ENCODE assay signal across 23 cellular contexts in genomic region chr17:66525338-66525737, GRCh38.
DNase-seq lines count a peak whose midpoint lies in the region; ATAC-seq and FAIRE-seq lines count a peak whose summit lies in the region.
"Had no signal": no experiment of that assay in that cellular context is flagged by ENCODE, and none has a peak within 500 bp of the region (broad histone marks: within the 10 kb centered on the region; RNA-seq: fewer than 3 reads in every experiment).

No MANE protein-coding gene starts in this region.

- H3K4me3 Mint-ChIP-seq in stimulated activated naive CD8-positive, alpha-beta T cell treated with anti-CD3 and anti-CD28 coated beads, Interleukin-15, Interleukin-2, amounts not matched to agents 100 ng/mL and 50 ng/mL, for 24 hours, result peak overlapping the region; percentile 33
- H3K4me3 Mint-ChIP-seq in stimulated activated naive CD8-positive, alpha-beta T cell treated with anti-CD3 and anti-CD28 coated beads, Interleukin-15, amount 100 ng/mL, for 72 hours, result peak overlapping the region in 1 of 2 donors; percentile 36
- no peak overlapping the region for H3K4me3 Mint-ChIP-seq in activated naive CD8-positive, alpha-beta T cell treated with anti-CD3 and anti-CD28 coated beads for 36 hours
- H3K4me3 Mint-ChIP-seq: activated naive CD8-positive, alpha-beta T cell treated with anti-CD3 and anti-CD28 coated beads, Interleukin-2, amount 10 ng/mL, durations not matched to agents 7 days and 5 days; central memory CD8-positive, alpha-beta T cell; natural killer cell had no signal

- no peak for FAIRE-seq in frontal cortex (lab: Jason Lieb, UNC)
- FAIRE-seq: astrocyte, endothelial cell of umbilical vein, kidney, RCC 7860 had no signal

- no peak for DNase-seq in stimulated activated naive CD8-positive, alpha-beta T cell treated with anti-CD3 and anti-CD28 coated beads, Interleukin-15, amount 100 ng/mL, for 72 hours
- DNase-seq in activated naive CD8-positive, alpha-beta T cell treated with anti-CD3 and anti-CD28 coated beads for 36 hours, result no peak
- DNase-seq in left cardiac atrium, result no peak
- DNase-seq in SKM-1 (lab: John Stamatoyannopoulos, UW; ENCODE audit: unreplicated experiment), result no peak
- no peak for DNase-seq in frontal cortex (ENCODE audit: low spot score in 2 of 2)
- DNase-seq: activated CD4-positive, alpha-beta T cell treated with anti-CD3 and anti-CD28 coated beads, Interleukin-2, amount 50 U/mL, for 48 hours; activated naive CD8-positive, alpha-beta T cell treated with anti-CD3 and anti-CD28 coated beads, Interleukin-2, amount 10 ng/mL, durations not matched to agents 7 days and 5 days; activated T-cell treated with anti-CD3 and anti-CD28 coated beads, Interleukin-2, amount 50 U/mL, for 1 hour; dermis blood vessel endothelial cell; glutamatergic neuron; HCEC 1CT; kidney; natural killer cell; NCI-H1105; NCI-H2029; NCI-H69 had no signal

- H3K9me3 Mint-ChIP-seq in stimulated activated naive CD8-positive, alpha-beta T cell treated with anti-CD3 and anti-CD28 coated beads, Interleukin-15, Interleukin-2, amounts not matched to agents 100 ng/mL and 50 ng/mL, for 24 hours, result peaks cover 5% of the 10 kb centered on the region
- H3K9me3 Mint-ChIP-seq in stimulated activated naive CD8-positive, alpha-beta T cell treated with anti-CD3 and anti-CD28 coated beads, Interleukin-15, amount 100 ng/mL, for 72 hours, result peaks cover 0 to 15% of the 10 kb centered on the region in 2 donors
- H3K9me3 Mint-ChIP-seq in activated naive CD8-positive, alpha-beta T cell treated with anti-CD3 and anti-CD28 coated beads for 36 hours, result peaks cover 5% of the 10 kb centered on the region
- H3K9me3 Mint-ChIP-seq: central memory CD8-positive, alpha-beta T cell; natural killer cell had no signal

- intact Hi-C loops in left cardiac atrium (cut with DNase I), result no loop called here

- H3K36me3 Mint-ChIP-seq in stimulated activated naive CD8-positive, alpha-beta T cell treated with anti-CD3 and anti-CD28 coated beads, Interleukin-15, Interleukin-2, amounts not matched to agents 100 ng/mL and 50 ng/mL, for 24 hours (ENCODE audit: low read depth), result peaks cover 70% of the 10 kb centered on the region
- H3K36me3 Mint-ChIP-seq in activated naive CD8-positive, alpha-beta T cell treated with anti-CD3 and anti-CD28 coated beads for 36 hours, result peaks cover 52% of the 10 kb centered on the region
- H3K36me3 Mint-ChIP-seq: natural killer cell had no signal

- no peak for ATAC-seq in stimulated activated naive CD8-positive, alpha-beta T cell treated with anti-CD3 and anti-CD28 coated beads, Interleukin-15, amount 100 ng/mL, for 72 hours
- ATAC-seq in left cardiac atrium (peak; percentile 49 to 55), HG02885 (IDR thresholded peaks at IDR 0.05; ENCODE audit: poor library complexity, unreplicated experiment) (no peak)
- ATAC-seq: activated CD4-positive, CD25-positive, alpha-beta regulatory T cell treated with anti-CD3 and anti-CD28 coated beads, Interleukin-2, amount 50 U/mL, for 24 hours; natural killer cell had no signal

- no peak overlapping the region for H3K27ac Mint-ChIP-seq in stimulated activated naive CD8-positive, alpha-beta T cell treated with anti-CD3 and anti-CD28 coated beads, Interleukin-15, Interleukin-2, amounts not matched to agents 100 ng/mL and 50 ng/mL, for 24 hours
- H3K27ac Mint-ChIP-seq in stimulated activated naive CD8-positive, alpha-beta T cell treated with anti-CD3 and anti-CD28 coated beads, Interleukin-15, amount 100 ng/mL, for 72 hours, result no peak overlapping the region
- H3K27ac Mint-ChIP-seq in activated naive CD8-positive, alpha-beta T cell treated with anti-CD3 and anti-CD28 coated beads for 36 hours, result peak overlapping the region; percentile 4
- H3K27ac Mint-ChIP-seq: activated naive CD8-positive, alpha-beta T cell treated with anti-CD3 and anti-CD28 coated beads, Interleukin-2, amount 10 ng/mL, durations not matched to agents 7 days and 5 days; natural killer cell had no signal

- no peaks in the 10 kb centered on the region for H3K27me3 Mint-ChIP-seq in stimulated activated naive CD8-positive, alpha-beta T cell treated with anti-CD3 and anti-CD28 coated beads, Interleukin-15, Interleukin-2, amounts not matched to agents 100 ng/mL and 50 ng/mL, for 24 hours
- H3K27me3 Mint-ChIP-seq in stimulated activated naive CD8-positive, alpha-beta T cell treated with anti-CD3 and anti-CD28 coated beads, Interleukin-15, amount 100 ng/mL, for 72 hours, result no peaks in the 10 kb centered on the region
- no peaks in the 10 kb centered on the region for H3K27me3 Mint-ChIP-seq in activated naive CD8-positive, alpha-beta T cell treated with anti-CD3 and anti-CD28 coated beads for 36 hours
- H3K27me3 Mint-ChIP-seq: activated naive CD8-positive, alpha-beta T cell treated with anti-CD3 and anti-CD28 coated beads, Interleukin-2, amount 10 ng/mL, durations not matched to agents 7 days and 5 days; central memory CD8-positive, alpha-beta T cell had no signal

- peaks cover 73% of the 10 kb centered on the region for H3K4me1 Mint-ChIP-seq in stimulated activated naive CD8-positive, alpha-beta T cell treated with anti-CD3 and anti-CD28 coated beads, Interleukin-15, Interleukin-2, amounts not matched to agents 100 ng/mL and 50 ng/mL, for 24 hours (ENCODE audit: low read depth)
- peaks cover 79% of the 10 kb centered on the region for H3K4me1 Mint-ChIP-seq in stimulated activated naive CD8-positive, alpha-beta T cell treated with anti-CD3 and anti-CD28 coated beads, Interleukin-15, amount 100 ng/mL, for 72 hours
- H3K4me1 Mint-ChIP-seq in activated naive CD8-positive, alpha-beta T cell treated with anti-CD3 and anti-CD28 coated beads for 36 hours, result peaks cover 50% of the 10 kb centered on the region
- H3K4me1 Mint-ChIP-seq: central memory CD8-positive, alpha-beta T cell had no signal

Comparison
In these comparisons a context has a peak if more than half of its experiments do, and no peak if none do; other contexts are left out.
1. ATAC-seq: peak in left cardiac atrium (2 of 2); none in stimulated activated naive CD8-positive, alpha-beta T cell treated with anti-CD3 and anti-CD28 coated beads, Interleukin-15, amount 100 ng/mL, for 72 hours (single experiment) and HG02885 (single experiment).